ENCODE assay signal across 8 cellular contexts in the genomic region with DNA sequence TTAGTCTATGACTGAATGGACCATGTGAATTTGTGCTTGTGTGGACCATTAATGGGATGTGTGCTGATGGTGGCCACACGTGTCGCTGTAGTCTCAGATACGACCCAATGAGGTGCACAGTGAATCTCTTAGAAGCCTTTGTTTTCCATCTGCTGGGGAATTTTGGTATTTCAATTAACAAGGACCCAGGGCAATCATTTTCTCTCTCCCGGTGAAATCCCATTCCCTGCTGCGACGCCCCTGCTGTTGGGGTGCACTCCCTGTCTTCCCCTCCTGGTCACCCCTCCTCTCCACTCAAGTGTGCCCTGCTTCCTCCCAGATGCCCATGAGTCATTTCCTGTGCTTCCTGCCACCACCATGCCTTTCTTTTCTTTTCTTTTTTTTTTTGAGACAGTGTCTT. TPM values are rescaled to one million over a fixed set of nuclear protein-coding genes. Genes with fewer than 3 reads are reported as not detected.
A peak's percentile ranks its signal among the peaks of the same experiment; 100 is the strongest.
DNase-seq lines count a peak whose midpoint lies in the region; ATAC-seq and TF ChIP-seq lines count a peak whose summit lies in the region.

No MANE protein-coding gene starts in this region.

- H3K36me3 ChIP-seq in tibial artery, result no peaks in the 10 kb centered on the region

- H3K27me3 Mint-ChIP-seq in Calu3 (ENCODE audit: unreplicated experiment), result no peaks in the 10 kb centered on the region

- H3K9me3 Mint-ChIP-seq in Calu3 (ENCODE audit: low read depth, unreplicated experiment), result no peaks in the 10 kb centered on the region

- peaks cover 9% of the 10 kb centered on the region for H3K4me1 Mint-ChIP-seq in Calu3 (ENCODE audit: low read depth, unreplicated experiment)

- H3K27me3 ChIP-seq in tibial artery, result no peaks in the 10 kb centered on the region

- ATAC-seq in HG03442 (IDR thresholded peaks at IDR 0.05; ENCODE audit: unreplicated experiment) (peak; percentile 69), SK-N-SH treated with all-trans-retinoic acid at 6 μM for 48 hours (peak; percentile 68), HG03108 (IDR thresholded peaks at IDR 0.05; ENCODE audit: unreplicated experiment) (no peak)

- no peak overlapping the region for H3K4me3 Mint-ChIP-seq in Calu3 (ENCODE audit: low read depth, unreplicated experiment)

- no TSS peak for BruUV-seq in Calu3 (replicated peaks; lab: Mats Ljungman, UMichigan)

- H3K4me3 ChIP-seq in tibial artery, result no peak overlapping the region

- CTCF ChIA-PET in Calu3 (lab: Charles Lee), result no interaction called here

- intact Hi-C loops in tibial artery (cut with DNase I; ENCODE audit: low total_unique reads), result no loop called here
- intact Hi-C loops in Calu3 (cut with micrococcal nuclease; ENCODE audit: unreplicated experiment), result no loop called here

- H3K36me3 Mint-ChIP-seq in Calu3 (ENCODE audit: insufficient read depth, unreplicated experiment), result no peaks in the 10 kb centered on the region

- DNase-seq in EH (ENCODE audit: low read depth), result peak; percentile 43
- DNase-seq in islet precursor cell, result peak; percentile 57
- DNase-seq in tibial artery, result no peak
- DNase-seq in SHP77 (lab: John Stamatoyannopoulos, UW), result no peak
- no peak for DNase-seq in Calu3

- no peaks in the 10 kb centered on the region for H3K4me1 ChIP-seq in tibial artery

- no peaks in the 10 kb centered on the region for H3K9me3 ChIP-seq in tibial artery

- H3K27ac ChIP-seq in tibial artery, result no peak overlapping the region

- H3K27ac Mint-ChIP-seq in Calu3 (ENCODE audit: unreplicated experiment), result no peak overlapping the region

- no peak for TF ChIP-seq CTCF in tibial artery (IDR thresholded peaks at IDR 0.05)
- TF ChIP-seq CTCF in Calu3 (IDR thresholded peaks at IDR 0.05; ENCODE audit: unreplicated experiment), result no peak

TF ChIP-seq in SK-N-SH treated with all-trans-retinoic acid at 6 μM for 48 hours, 23 proteins besides CTCF, POLR2A, EP300 and RAD21:
- TF ChIP-seq TCF4 (CRISPR knock-in tag; IDR thresholded peaks at IDR 0.05; ENCODE audit: borderline replicate concordance) (no peak), OSR1 (CRISPR knock-in tag; IDR thresholded peaks at IDR 0.05) (no peak), SNAI2 (CRISPR knock-in tag; IDR thresholded peaks at IDR 0.05) (no peak), ARNTL (CRISPR knock-in tag; IDR thresholded peaks at IDR 0.05; ENCODE audit: borderline replicate concordance, low read depth) (no peak), ZFP30 (CRISPR knock-in tag; IDR thresholded peaks at IDR 0.05) (no peak), ZNF565 (CRISPR knock-in tag; conservative IDR thresholded peaks at IDR 0.05; ENCODE audit: low read depth) (no peak), ZNF70 (CRISPR knock-in tag; IDR thresholded peaks at IDR 0.05) (no peak), BACH2 (CRISPR knock-in tag; IDR thresholded peaks at IDR 0.05; ENCODE audit: borderline replicate concordance) (no peak), ZFP3 (CRISPR knock-in tag; IDR thresholded peaks at IDR 0.05) (no peak)
- TF ChIP-seq, protein P1, sequence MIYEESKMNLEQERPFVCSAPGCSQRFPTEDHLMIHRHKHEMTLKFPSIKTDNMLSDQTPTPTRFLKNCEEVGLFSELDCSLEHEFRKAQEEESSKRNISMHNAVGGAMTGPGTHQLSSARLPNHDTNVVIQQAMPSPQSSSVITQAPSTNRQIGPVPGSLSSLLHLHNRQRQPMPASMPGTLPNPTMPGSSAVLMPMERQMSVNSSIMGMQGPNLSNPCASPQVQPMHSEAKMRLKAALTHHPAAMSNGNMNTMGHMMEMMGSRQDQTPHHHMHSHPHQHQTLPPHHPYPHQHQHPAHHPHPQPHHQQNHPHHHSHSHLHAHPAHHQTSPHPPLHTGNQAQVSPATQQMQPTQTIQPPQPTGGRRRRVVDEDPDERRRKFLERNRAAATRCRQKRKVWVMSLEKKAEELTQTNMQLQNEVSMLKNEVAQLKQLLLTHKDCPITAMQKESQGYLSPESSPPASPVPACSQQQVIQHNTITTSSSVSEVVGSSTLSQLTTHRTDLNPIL (CRISPR knock-in tag; IDR thresholded peaks at IDR 0.05; ENCODE audit: low read depth), result no peak
TF ChIP-seq in SK-N-SH treated with all-trans-retinoic acid at 6 μM for 48 hours: peak in this region for 0.

RNA-seq across cellular contexts. Expression of a gene that starts 32.7 kb away (rescaled TPM):
- total RNA-seq in Calu3 (2022), result 6.1 and 8.4 TPM in 2 replicates

Comparison
In these comparisons a context has a peak if more than half of its experiments do, and no peak if none do; other contexts are left out.
1. DNase-seq: peak in EH (single experiment) and islet precursor cell (single experiment); none in tibial artery (0 of 2), SHP77 (0 of 2) and Calu3 (single experiment).